In the genomic region with DNA sequence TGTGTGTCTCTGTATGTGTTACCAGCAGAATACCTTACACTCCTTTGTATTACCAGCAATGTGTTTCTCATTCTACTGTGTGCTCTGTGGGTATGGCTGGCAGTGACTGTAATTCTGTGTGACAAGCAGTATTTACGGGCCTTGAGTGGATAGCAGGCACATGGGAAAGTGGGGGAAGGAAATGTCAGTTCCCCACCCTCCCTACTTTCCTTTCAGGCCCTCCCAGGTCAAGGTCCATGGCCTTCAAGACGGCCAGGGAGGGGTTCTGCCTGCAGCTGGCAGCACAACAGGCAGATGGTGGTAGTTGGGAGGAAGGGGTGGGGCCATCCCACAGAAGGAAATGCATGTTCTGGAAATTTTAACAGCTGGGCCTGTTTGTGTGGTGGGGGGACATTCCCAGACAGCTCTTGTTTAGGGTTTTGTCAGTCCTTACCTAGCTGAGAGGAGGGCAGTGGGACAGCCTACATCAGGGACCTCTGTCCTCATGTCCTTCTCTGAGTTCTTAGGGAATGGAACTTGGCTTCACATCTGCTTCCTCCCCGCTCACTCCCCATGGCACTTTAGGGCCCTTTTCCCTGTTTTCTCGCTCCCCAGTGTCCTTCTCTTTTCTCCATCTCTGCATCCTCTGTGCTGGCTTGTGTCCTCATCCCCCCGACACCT, we compare ENCODE assay signal across 8 cellular contexts. TPM values are rescaled to one million over a fixed set of nuclear protein-coding genes. Genes with fewer than 3 reads are reported as not detected.
DNase-seq lines count a peak whose midpoint lies in the region; ATAC-seq lines count a peak whose summit lies in the region.

No MANE protein-coding gene starts in this region.

- H3K27ac Mint-ChIP-seq in activated CD4-positive, alpha-beta memory T cell treated with anti-CD3 and anti-CD28 coated beads, Interleukin-2, amount 10 ng/mL, durations not matched to agents 7 days and 5 days = peak overlapping the region; percentile 84
- peak overlapping the region; percentile 98 for H3K27ac Mint-ChIP-seq in stimulated activated naive B cell treated with anti-CD40 and anti-IgM and Interleukin-4, amounts not matched to agents 10 μg/mL and 1 μg/mL and 100 μg/mL, for 72 hours

- intact Hi-C loops in right cardiac atrium (cut with DNase I) = no loop called here

- POLR2A ChIA-PET in activated CD4-positive, alpha-beta memory T cell treated with anti-CD3 and anti-CD28 coated beads, Interleukin-2, amount 10 ng/mL, durations not matched to agents 7 days and 5 days (lab: Charles Lee) = interaction anchor here (1.1 to 14.6 kb wide), 3 partner anchors 12 to 116 kb away, joined by 3 to 244 read pairs (median 5); a partner anchor contains a TSS

- peaks cover 1% of the 10 kb centered on the region for H3K27me3 Mint-ChIP-seq in activated CD4-positive, alpha-beta memory T cell treated with anti-CD3 and anti-CD28 coated beads, Interleukin-2, amount 10 ng/mL, durations not matched to agents 7 days and 5 days
- H3K27me3 Mint-ChIP-seq in stimulated activated naive B cell treated with anti-CD40 and anti-IgM and Interleukin-4, amounts not matched to agents 10 μg/mL and 1 μg/mL and 100 μg/mL, for 72 hours = no peaks in the 10 kb centered on the region

- H3K27me3 ChIP-seq in right cardiac atrium (ENCODE audit: control insufficient read depth, insufficient read depth) = no peaks in the 10 kb centered on the region

- H3K4me1 ChIP-seq in right cardiac atrium (ENCODE audit: control insufficient read depth, insufficient read depth, low read length) = peaks cover 26% of the 10 kb centered on the region

- H3K27ac ChIP-seq in right cardiac atrium (ENCODE audit: low read length) = peak overlapping the region; percentile 65

- no peaks in the 10 kb centered on the region for H3K9me3 ChIP-seq in right cardiac atrium (ENCODE audit: control insufficient read depth, low read length)

- H3K4me1 Mint-ChIP-seq in activated CD4-positive, alpha-beta memory T cell treated with anti-CD3 and anti-CD28 coated beads, Interleukin-2, amount 10 ng/mL, durations not matched to agents 7 days and 5 days = peaks cover 78% of the 10 kb centered on the region
- peaks cover 83 to 98% of the 10 kb centered on the region in 2 donors for H3K4me1 Mint-ChIP-seq in stimulated activated naive B cell treated with anti-CD40 and anti-IgM and Interleukin-4, amounts not matched to agents 10 μg/mL and 1 μg/mL and 100 μg/mL, for 72 hours

- ATAC-seq in right cardiac atrium = peak; percentile 76 to 86
- no peak for ATAC-seq in stimulated activated naive B cell treated with anti-CD40 and anti-IgM and Interleukin-4, amounts not matched to agents 10 μg/mL and 1 μg/mL and 100 μg/mL, for 72 hours (replicated peaks)
- ATAC-seq in GM21423 (IDR thresholded peaks at IDR 0.05; ENCODE audit: unreplicated experiment) = no peak
- no peak for ATAC-seq in GM21723 (IDR thresholded peaks at IDR 0.05; ENCODE audit: unreplicated experiment)

- DNase-seq in NCI-H2171 treated with DMSO at 0.1 percent for 48 hours (lab: John Stamatoyannopoulos, UW) (peak; percentile 7), NCI-H2171 (lab: John Stamatoyannopoulos, UW) (no peak), right cardiac atrium (peak; percentile 67 to 84 (median 75)), NCI-H774 (lab: John Stamatoyannopoulos, UW) (no peak)
- DNase-seq in activated CD4-positive, alpha-beta memory T cell treated with anti-CD3 and anti-CD28 coated beads, Interleukin-2, amount 10 ng/mL, durations not matched to agents 7 days and 5 days = no peak
- no peak for DNase-seq in stimulated activated naive B cell treated with anti-CD40 and anti-IgM and Interleukin-4, amounts not matched to agents 10 μg/mL and 1 μg/mL and 100 μg/mL, for 72 hours

- WGBS in right cardiac atrium = 41% methylated on average over 5 of the region's 5 CpGs

- CTCF ChIA-PET in activated CD4-positive, alpha-beta memory T cell treated with anti-CD3 and anti-CD28 coated beads, Interleukin-2, amount 10 ng/mL, durations not matched to agents 7 days and 5 days (lab: Charles Lee) = no interaction called here

- H3K36me3 Mint-ChIP-seq in activated CD4-positive, alpha-beta memory T cell treated with anti-CD3 and anti-CD28 coated beads, Interleukin-2, amount 10 ng/mL, durations not matched to agents 7 days and 5 days (ENCODE audit: low read depth) = peaks cover 41% of the 10 kb centered on the region
- peaks cover 25 to 47% of the 10 kb centered on the region in 2 donors for H3K36me3 Mint-ChIP-seq in stimulated activated naive B cell treated with anti-CD40 and anti-IgM and Interleukin-4, amounts not matched to agents 10 μg/mL and 1 μg/mL and 100 μg/mL, for 72 hours

- H3K4me3 ChIP-seq in right cardiac atrium (ENCODE audit: low read length) = no peak overlapping the region

- no peak overlapping the region for H3K4me3 Mint-ChIP-seq in activated CD4-positive, alpha-beta memory T cell treated with anti-CD3 and anti-CD28 coated beads, Interleukin-2, amount 10 ng/mL, durations not matched to agents 7 days and 5 days
- peak overlapping the region; percentile 2 to 44 for H3K4me3 Mint-ChIP-seq in stimulated activated naive B cell treated with anti-CD40 and anti-IgM and Interleukin-4, amounts not matched to agents 10 μg/mL and 1 μg/mL and 100 μg/mL, for 72 hours

- H3K9me3 Mint-ChIP-seq in activated CD4-positive, alpha-beta memory T cell treated with anti-CD3 and anti-CD28 coated beads, Interleukin-2, amount 10 ng/mL, durations not matched to agents 7 days and 5 days = no peaks in the 10 kb centered on the region
- H3K9me3 Mint-ChIP-seq in stimulated activated naive B cell treated with anti-CD40 and anti-IgM and Interleukin-4, amounts not matched to agents 10 μg/mL and 1 μg/mL and 100 μg/mL, for 72 hours = no peaks in the 10 kb centered on the region

RNA-seq across cellular contexts. Expression of a gene that starts 14.6 kb away (rescaled TPM):
- total RNA-seq in activated CD4-positive, alpha-beta memory T cell treated with anti-CD3 and anti-CD28 coated beads, Interleukin-2, amount 10 ng/mL, durations not matched to agents 7 days and 5 days = 100 to 1,000 TPM; 188 to 201 TPM
- total RNA-seq in right cardiac atrium = 10 to 100 TPM; 77.0 to 98.2 (median 86.1) TPM
- 71.5 TPM for polyA plus RNA-seq in right cardiac atrium

Comparison
In these comparisons a context has a peak if more than half of its experiments do, and no peak if none do; other contexts are left out.
1. DNase-seq: peak in NCI-H2171 treated with DMSO at 0.1 percent for 48 hours (single experiment) and right cardiac atrium (3 of 3); none in NCI-H2171 (single experiment), activated CD4-positive, alpha-beta memory T cell treated with anti-CD3 and anti-CD28 coated beads, Interleukin-2, amount 10 ng/mL, durations not matched to agents 7 days and 5 days (single experiment), stimulated activated naive B cell treated with anti-CD40 and anti-IgM and Interleukin-4, amounts not matched to agents 10 μg/mL and 1 μg/mL and 100 μg/mL, for 72 hours (single experiment) and NCI-H774 (single experiment).
2. ATAC-seq: peak in right cardiac atrium (2 of 2); none in stimulated activated naive B cell treated with anti-CD40 and anti-IgM and Interleukin-4, amounts not matched to agents 10 μg/mL and 1 μg/mL and 100 μg/mL, for 72 hours (0 of 2), GM21423 (single experiment) and GM21723 (single experiment).